ENCODE assay signal across 1 cellular context in the genomic region with DNA sequence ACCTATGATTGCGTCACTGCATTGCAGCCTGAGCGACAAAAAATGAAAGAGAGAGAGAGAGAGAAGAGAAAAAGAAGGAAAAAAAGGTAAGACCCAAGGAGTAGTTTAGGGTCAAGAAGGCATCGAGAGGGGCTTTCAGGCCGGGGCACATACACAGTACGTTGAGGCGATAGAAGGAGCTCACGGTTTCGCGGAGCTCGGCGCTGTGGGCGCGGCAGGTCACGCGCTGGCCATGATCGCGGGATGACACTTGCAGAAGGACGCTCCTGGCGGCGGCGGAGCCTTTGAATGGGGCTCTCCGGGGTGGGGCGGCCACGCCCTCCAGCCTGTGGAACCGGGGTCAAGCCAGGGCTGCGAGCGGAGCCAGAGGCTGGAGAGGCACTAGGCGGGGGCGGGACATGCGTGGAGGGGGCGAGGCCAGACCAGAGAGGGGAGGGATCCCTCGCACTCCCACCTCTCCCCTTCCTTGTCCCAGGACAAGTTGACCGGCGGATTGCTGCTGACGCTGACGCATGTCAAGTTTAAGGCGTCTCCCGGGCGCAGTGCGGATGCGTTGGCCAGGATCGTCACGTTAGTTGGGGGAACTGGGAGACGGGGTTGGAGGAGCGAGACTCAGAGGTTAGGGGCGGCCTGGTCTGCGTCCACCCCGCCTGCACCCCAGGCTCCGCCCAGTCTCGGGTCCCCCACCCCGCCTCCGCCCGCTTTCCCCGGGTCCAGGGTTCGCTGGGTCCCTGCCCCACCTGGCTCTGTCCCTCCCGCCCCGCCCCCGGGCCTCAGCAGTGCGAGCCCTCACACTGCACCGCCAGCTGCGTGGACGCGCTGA.
TF ChIP-seq lines count a peak whose summit lies in the region.

No MANE protein-coding gene starts in this region.

TF ChIP-seq in HEK293, 187 proteins besides CTCF, POLR2A, EP300 and RAD21 (continued from another document and continues in another):
- TF ChIP-seq, protein P1, sequence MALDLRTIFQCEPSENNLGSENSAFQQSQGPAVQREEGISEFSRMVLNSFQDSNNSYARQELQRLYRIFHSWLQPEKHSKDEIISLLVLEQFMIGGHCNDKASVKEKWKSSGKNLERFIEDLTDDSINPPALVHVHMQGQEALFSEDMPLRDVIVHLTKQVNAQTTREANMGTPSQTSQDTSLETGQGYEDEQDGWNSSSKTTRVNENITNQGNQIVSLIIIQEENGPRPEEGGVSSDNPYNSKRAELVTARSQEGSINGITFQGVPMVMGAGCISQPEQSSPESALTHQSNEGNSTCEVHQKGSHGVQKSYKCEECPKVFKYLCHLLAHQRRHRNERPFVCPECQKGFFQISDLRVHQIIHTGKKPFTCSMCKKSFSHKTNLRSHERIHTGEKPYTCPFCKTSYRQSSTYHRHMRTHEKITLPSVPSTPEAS (tag by site-specific recombination; IDR thresholded peaks at IDR 0.05), result no peak
- TF ChIP-seq ZNF664 (tag by site-specific recombination; IDR thresholded peaks at IDR 0.05) (no peak), SETDB1 (IDR thresholded peaks at IDR 0.05; ENCODE audit: insufficient read length, low read length) (no peak), ZNF2 (tag by site-specific recombination; IDR thresholded peaks at IDR 0.05) (peak; percentile 68; the same call in 1 of the 2 replicates), ZNF121 (tag by site-specific recombination; IDR thresholded peaks at IDR 0.05) (peak; percentile 92), ZNF221 (tag by site-specific recombination; IDR thresholded peaks at IDR 0.05; ENCODE audit: borderline replicate concordance) (no peak), ZNF660 (tag by site-specific recombination; IDR thresholded peaks at IDR 0.05) (no peak), ZNF768 (tag by site-specific recombination; IDR thresholded peaks at IDR 0.05) (no peak), ZNF791 (tag by site-specific recombination; IDR thresholded peaks at IDR 0.05) (no peak), ZNF639 (tag by site-specific recombination; IDR thresholded peaks at IDR 0.05) (0 out of 2 replicates have a peak, but pooled peaks have one; percentile 19), ZNF707 (tag by site-specific recombination; IDR thresholded peaks at IDR 0.05) (no peak), SP7 (tag by site-specific recombination; IDR thresholded peaks at IDR 0.05) (peak; percentile 81; the same call in 1 of the 2 replicates), ZNF560 (tag by site-specific recombination; IDR thresholded peaks at IDR 0.05; ENCODE audit: borderline replicate concordance) (no peak), ZNF544 (tag by site-specific recombination; IDR thresholded peaks at IDR 0.05) (no peak), ZNF223 (tag by site-specific recombination; IDR thresholded peaks at IDR 0.05) (no peak), GLI4 (tag by site-specific recombination; IDR thresholded peaks at IDR 0.05) (no peak), ZNF658 (tag by site-specific recombination; IDR thresholded peaks at IDR 0.05) (no peak), ZSCAN30 (tag by site-specific recombination; IDR thresholded peaks at IDR 0.05) (no peak), ZNF274 (IDR thresholded peaks at IDR 0.05; ENCODE audit: low read length) (no peak), ZNF274 (tag by site-specific recombination; IDR thresholded peaks at IDR 0.05; ENCODE audit: borderline replicate concordance) (no peak), ZNF561 (tag by site-specific recombination; IDR thresholded peaks at IDR 0.05; ENCODE audit: borderline replicate concordance) (no peak), ZBTB48 (tag by site-specific recombination; IDR thresholded peaks at IDR 0.05) (no peak; the same call in none of the 2 replicates), ATF2 (tag by site-specific recombination; IDR thresholded peaks at IDR 0.05; ENCODE audit: low read depth) (no peak), ZNF362 (tag by site-specific recombination; IDR thresholded peaks at IDR 0.05) (peak; percentile 95), ZBTB44 (tag by site-specific recombination; IDR thresholded peaks at IDR 0.05) (no peak), ZNF394 (tag by site-specific recombination; IDR thresholded peaks at IDR 0.05; ENCODE audit: borderline replicate concordance) (no peak), ZNF112 (tag by site-specific recombination; IDR thresholded peaks at IDR 0.05) (no peak), ZNF311 (tag by site-specific recombination; IDR thresholded peaks at IDR 0.05; ENCODE audit: borderline replicate concordance) (no peak), ZNF585B (tag by site-specific recombination; IDR thresholded peaks at IDR 0.05) (no peak), ZNF624 (tag by site-specific recombination; IDR thresholded peaks at IDR 0.05) (no peak), YY1 (tag by site-specific recombination; IDR thresholded peaks at IDR 0.05) (no peak), TRIM28 (IDR thresholded peaks at IDR 0.05; ENCODE audit: borderline replicate concordance, low read length) (no peak), KLF8 (tag by site-specific recombination; IDR thresholded peaks at IDR 0.05) (peak; percentile 88), SP2 (tag by site-specific recombination; IDR thresholded peaks at IDR 0.05) (peak; percentile 98), ZNF423 (tag by site-specific recombination; IDR thresholded peaks at IDR 0.05) (no peak), ZBTB49 (tag by site-specific recombination; IDR thresholded peaks at IDR 0.05; ENCODE audit: low read depth) (no peak), SCRT2 (tag by site-specific recombination; IDR thresholded peaks at IDR 0.05) (peak; percentile 89), IKZF3 (tag by site-specific recombination; IDR thresholded peaks at IDR 0.05) (peak; percentile 56; the same call in 1 of the 2 replicates), ZNF621 (tag by site-specific recombination; IDR thresholded peaks at IDR 0.05) (no peak), ZNF280C (tag by site-specific recombination; IDR thresholded peaks at IDR 0.05) (no peak)
- TF ChIP-seq, protein P2, sequence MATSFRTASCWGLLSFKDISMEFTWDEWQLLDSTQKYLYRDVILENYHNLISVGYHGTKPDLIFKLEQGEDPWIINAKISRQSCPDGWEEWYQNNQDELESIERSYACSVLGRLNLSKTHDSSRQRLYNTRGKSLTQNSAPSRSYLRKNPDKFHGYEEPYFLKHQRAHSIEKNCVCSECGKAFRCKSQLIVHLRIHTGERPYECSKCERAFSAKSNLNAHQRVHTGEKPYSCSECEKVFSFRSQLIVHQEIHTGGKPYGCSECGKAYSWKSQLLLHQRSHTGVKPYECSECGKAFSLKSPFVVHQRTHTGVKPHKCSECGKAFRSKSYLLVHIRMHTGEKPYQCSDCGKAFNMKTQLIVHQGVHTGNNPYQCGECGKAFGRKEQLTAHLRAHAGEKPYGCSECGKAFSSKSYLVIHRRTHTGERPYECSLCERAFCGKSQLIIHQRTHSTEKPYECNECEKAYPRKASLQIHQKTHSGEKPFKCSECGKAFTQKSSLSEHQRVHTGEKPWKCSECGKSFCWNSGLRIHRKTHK (tag by site-specific recombination; IDR thresholded peaks at IDR 0.05), result no peak
- TF ChIP-seq, protein P3, sequence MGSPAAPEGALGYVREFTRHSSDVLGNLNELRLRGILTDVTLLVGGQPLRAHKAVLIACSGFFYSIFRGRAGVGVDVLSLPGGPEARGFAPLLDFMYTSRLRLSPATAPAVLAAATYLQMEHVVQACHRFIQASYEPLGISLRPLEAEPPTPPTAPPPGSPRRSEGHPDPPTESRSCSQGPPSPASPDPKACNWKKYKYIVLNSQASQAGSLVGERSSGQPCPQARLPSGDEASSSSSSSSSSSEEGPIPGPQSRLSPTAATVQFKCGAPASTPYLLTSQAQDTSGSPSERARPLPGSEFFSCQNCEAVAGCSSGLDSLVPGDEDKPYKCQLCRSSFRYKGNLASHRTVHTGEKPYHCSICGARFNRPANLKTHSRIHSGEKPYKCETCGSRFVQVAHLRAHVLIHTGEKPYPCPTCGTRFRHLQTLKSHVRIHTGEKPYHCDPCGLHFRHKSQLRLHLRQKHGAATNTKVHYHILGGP (tag by site-specific recombination; IDR thresholded peaks at IDR 0.05), result no peak
- TF ChIP-seq, protein P4, sequence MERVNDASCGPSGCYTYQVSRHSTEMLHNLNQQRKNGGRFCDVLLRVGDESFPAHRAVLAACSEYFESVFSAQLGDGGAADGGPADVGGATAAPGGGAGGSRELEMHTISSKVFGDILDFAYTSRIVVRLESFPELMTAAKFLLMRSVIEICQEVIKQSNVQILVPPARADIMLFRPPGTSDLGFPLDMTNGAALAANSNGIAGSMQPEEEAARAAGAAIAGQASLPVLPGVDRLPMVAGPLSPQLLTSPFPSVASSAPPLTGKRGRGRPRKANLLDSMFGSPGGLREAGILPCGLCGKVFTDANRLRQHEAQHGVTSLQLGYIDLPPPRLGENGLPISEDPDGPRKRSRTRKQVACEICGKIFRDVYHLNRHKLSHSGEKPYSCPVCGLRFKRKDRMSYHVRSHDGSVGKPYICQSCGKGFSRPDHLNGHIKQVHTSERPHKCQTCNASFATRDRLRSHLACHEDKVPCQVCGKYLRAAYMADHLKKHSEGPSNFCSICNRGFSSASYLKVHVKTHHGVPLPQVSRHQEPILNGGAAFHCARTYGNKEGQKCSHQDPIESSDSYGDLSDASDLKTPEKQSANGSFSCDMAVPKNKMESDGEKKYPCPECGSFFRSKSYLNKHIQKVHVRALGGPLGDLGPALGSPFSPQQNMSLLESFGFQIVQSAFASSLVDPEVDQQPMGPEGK (tag by site-specific recombination; IDR thresholded peaks at IDR 0.05), result peak; percentile 83
